ENCODE assay signal across 2 cellular contexts in genomic region chr12:65454115-65454823, GRCh38.
A peak's percentile ranks its signal among the peaks of the same experiment; 100 is the strongest.
TF ChIP-seq lines count a peak whose summit lies in the region.

No MANE protein-coding gene starts in this region.

TF ChIP-seq in HEK293, 187 proteins besides CTCF, POLR2A, EP300 and RAD21 (continued from another document and continues in another):
- no peak for TF ChIP-seq TSHZ1 (tag by site-specific recombination; IDR thresholded peaks at IDR 0.05; ENCODE audit: borderline replicate concordance)
- TF ChIP-seq ZBTB7A (tag by site-specific recombination; IDR thresholded peaks at IDR 0.05; ENCODE audit: low read depth), result no peak
- TF ChIP-seq ZNF473 (tag by site-specific recombination; IDR thresholded peaks at IDR 0.05), result no peak
- 0 out of 2 replicates have a peak, but pooled peaks have one; percentile 41 for TF ChIP-seq ZNF501 (tag by site-specific recombination; IDR thresholded peaks at IDR 0.05)
- peak; percentile 68 for TF ChIP-seq ZBTB8A (tag by site-specific recombination; IDR thresholded peaks at IDR 0.05)
- TF ChIP-seq ZNF488 (tag by site-specific recombination; IDR thresholded peaks at IDR 0.05), result no peak
- no peak for TF ChIP-seq ZNF610 (tag by site-specific recombination; IDR thresholded peaks at IDR 0.05; ENCODE audit: borderline replicate concordance)
- TF ChIP-seq ZNF398 (tag by site-specific recombination; IDR thresholded peaks at IDR 0.05), result no peak
- 0 out of 2 replicates have a peak, but pooled peaks have one; percentile 44 for TF ChIP-seq REST (tag by site-specific recombination; IDR thresholded peaks at IDR 0.05)
- TF ChIP-seq ZNF521 (tag by site-specific recombination; IDR thresholded peaks at IDR 0.05), result no peak
- no peak for TF ChIP-seq GLI2 (tag by site-specific recombination; IDR thresholded peaks at IDR 0.05; ENCODE audit: borderline replicate concordance, low read depth)
- no peak for TF ChIP-seq ZNF302 (tag by site-specific recombination; IDR thresholded peaks at IDR 0.05; ENCODE audit: low read depth)
- no peak for TF ChIP-seq ZNF843 (tag by site-specific recombination; IDR thresholded peaks at IDR 0.05)
- no peak for TF ChIP-seq ZNF624 (tag by site-specific recombination; IDR thresholded peaks at IDR 0.05)
- TF ChIP-seq ZNF768 (tag by site-specific recombination; IDR thresholded peaks at IDR 0.05), result no peak
- no peak for TF ChIP-seq KLF17 (tag by site-specific recombination; IDR thresholded peaks at IDR 0.05)
- no peak for TF ChIP-seq ZNF777 (tag by site-specific recombination; IDR thresholded peaks at IDR 0.05; ENCODE audit: borderline replicate concordance)
- TF ChIP-seq ZNF2 (tag by site-specific recombination; IDR thresholded peaks at IDR 0.05), result no peak

TF ChIP-seq in GM12878, 131 proteins besides CTCF, POLR2A, EP300 and RAD21 (continued from another document):
- TF ChIP-seq E2F4 (IDR thresholded peaks at IDR 0.05; ENCODE audit: low read depth, low read length) (no peak), CBX3 (IDR thresholded peaks at IDR 0.05; ENCODE audit: borderline replicate concordance, low read depth) (no peak), NKRF (conservative IDR thresholded peaks at IDR 0.05) (no peak), ZNF687 (IDR thresholded peaks at IDR 0.05) (no peak), CHD1 (IDR thresholded peaks at IDR 0.05; ENCODE audit: low read depth, low read length) (no peak), EGR1 (IDR thresholded peaks at IDR 0.05; ENCODE audit: borderline replicate concordance in 1 of 2, low read depth in 2 of 2, low read length in 2 of 2) (no peak)
